Comparison of ENCODE assay signal across 15 cellular contexts in genomic region chr3:117722856-117723255, GRCh38.
DNase-seq lines count a peak whose midpoint lies in the region; ATAC-seq, FAIRE-seq and TF ChIP-seq lines count a peak whose summit lies in the region.
"Had no signal": no experiment of that assay in that cellular context is flagged by ENCODE, and none has a peak within 500 bp of the region (broad histone marks: within the 10 kb centered on the region; RNA-seq: fewer than 3 reads in every experiment).

No MANE protein-coding gene starts in this region.

- FAIRE-seq in GM12878 (lab: Jason Lieb, UNC) = no peak

- no peaks in the 10 kb centered on the region; a peak in 1 of 4 replicates for H3K27me3 ChIP-seq in GM12878 (replicated peaks in 1 of 2; ENCODE audit: control insufficient read depth in 2 of 2, insufficient read depth in 2 of 2, low read length in 1 of 2)

- no peak overlapping the region for H3K4me2 ChIP-seq in GM12878 (ENCODE audit: control insufficient read depth, insufficient read depth)

- RAD21 ChIA-PET in GM12878 (lab: Charles Lee; ENCODE audit: unreplicated experiment) = no interaction called here

- ATAC-seq in GM19324 (IDR thresholded peaks at IDR 0.05; ENCODE audit: low FRiP score, unreplicated experiment) (peak; percentile 69), HG03565 (IDR thresholded peaks at IDR 0.05; ENCODE audit: unreplicated experiment) (peak; percentile 61), GM12878 (peak; percentile 73), natural killer cell (no peak)
- ATAC-seq: foreskin keratinocyte had no signal

- no peak for TF ChIP-seq RAD21 in GM12878 (IDR thresholded peaks at IDR 0.05; ENCODE audit: insufficient read depth, low read depth, low read length)

- H3K4me1 Mint-ChIP-seq in CD14-positive monocyte (peaks cover 20% of the 10 kb centered on the region), natural killer cell (no peaks in the 10 kb centered on the region)
- H3K4me1 Mint-ChIP-seq: activated naive CD4-positive, alpha-beta T cell treated with anti-CD3 and anti-CD28 coated beads, Interleukin-2, amount 10 ng/mL, durations not matched to agents 7 days and 5 days had no signal

- no peaks in the 10 kb centered on the region for H3K9me3 ChIP-seq in GM12878 (replicated peaks; ENCODE audit: control insufficient read depth, insufficient read depth, low read length)

- H3K9me3 Mint-ChIP-seq in CD14-positive monocyte = peaks cover 0 to 4% (median 0%) of the 10 kb centered on the region in 7 donors
- H3K9me3 Mint-ChIP-seq in natural killer cell = peaks cover 0 to 7% of the 10 kb centered on the region in 2 donors
- H3K9me3 Mint-ChIP-seq: activated naive CD4-positive, alpha-beta T cell treated with anti-CD3 and anti-CD28 coated beads, Interleukin-2, amount 10 ng/mL, durations not matched to agents 7 days and 5 days had no signal

- H3K4me3 Mint-ChIP-seq in CD14-positive monocyte (no peak overlapping the region), natural killer cell (no peak overlapping the region)
- H3K4me3 Mint-ChIP-seq: activated naive CD4-positive, alpha-beta T cell treated with anti-CD3 and anti-CD28 coated beads, Interleukin-2, amount 10 ng/mL, durations not matched to agents 7 days and 5 days; endodermal cell had no signal

- H4K20me1 ChIP-seq in GM12878 (ENCODE audit: control insufficient read depth, insufficient read depth) = no peaks in the 10 kb centered on the region

- no TSS peak for BruUV-seq in GM12878 (replicated peaks; lab: Mats Ljungman, UMichigan)

- peaks cover 0 to 2% of the 10 kb centered on the region in 2 donors for H3K36me3 Mint-ChIP-seq in CD14-positive monocyte
- no peaks in the 10 kb centered on the region for H3K36me3 Mint-ChIP-seq in natural killer cell
- H3K36me3 Mint-ChIP-seq: activated naive CD4-positive, alpha-beta T cell treated with anti-CD3 and anti-CD28 coated beads, Interleukin-2, amount 10 ng/mL, durations not matched to agents 7 days and 5 days had no signal

- in situ Hi-C loops in GM12878 (cut with MboI) = no loop called here

- H3K4me1 ChIP-seq in GM12878 (ENCODE audit: control insufficient read depth, insufficient read depth, low read length) = no peaks in the 10 kb centered on the region
- H3K4me1 ChIP-seq: foreskin keratinocyte had no signal

- TF ChIP-seq EP300 in GM12878 (IDR thresholded peaks at IDR 0.05; ENCODE audit: borderline replicate concordance in 1 of 2, control insufficient read depth in 1 of 2, low read depth in 2 of 2, low read length in 2 of 2) = no peak

- no peak overlapping the region for H3K27ac ChIP-seq in GM12878 (ENCODE audit: control insufficient read depth, insufficient read depth)
- H3K27ac ChIP-seq: foreskin keratinocyte had no signal

- H3K4me3 ChIP-seq in GM12878 = no peak overlapping the region

- TF ChIP-seq CTCF in CD14-positive monocyte (IDR thresholded peaks at IDR 0.05) (no peak), GM12878 (IDR thresholded peaks at IDR 0.05 in 2 of 3, conservative IDR thresholded peaks at IDR 0.05 in 1 of 3; ENCODE audit: control insufficient read depth in 2 of 3, extremely low read depth in 1 of 3, insufficient read depth in 1 of 3, low read depth in 3 of 3, low read length in 3 of 3) (no peak), natural killer cell (IDR thresholded peaks at IDR 0.05) (no peak)

- no peaks in the 10 kb centered on the region for H3K36me3 ChIP-seq in GM12878 (ENCODE audit: control insufficient read depth in 2 of 2, insufficient read depth in 2 of 2, low read length in 1 of 2)

- POLR2A ChIA-PET in GM12878 (lab: Charles Lee) = no interaction called here

- no peaks in the 10 kb centered on the region for H3K79me2 ChIP-seq in GM12878 (ENCODE audit: control insufficient read depth, insufficient read depth, low read length)

- CTCF ChIA-PET in GM12878 (lab: Yijun Ruan, JAX) = interaction anchor here (0.6 kb wide), 1 partner anchor 547 kb away, joined by 3 read pairs; no protein-coding TSS in a partner anchor

- H3K27ac Mint-ChIP-seq in CD14-positive monocyte (peak overlapping the region; percentile 6 to 93 (median 80)), natural killer cell (no peak overlapping the region)
- H3K27ac Mint-ChIP-seq: activated naive CD4-positive, alpha-beta T cell treated with anti-CD3 and anti-CD28 coated beads, Interleukin-2, amount 10 ng/mL, durations not matched to agents 7 days and 5 days; endodermal cell had no signal

- H3K9ac ChIP-seq in GM12878 (ENCODE audit: control insufficient read depth, insufficient read depth, low read length) = no peak overlapping the region

- DNase-seq in CD14-positive monocyte (ENCODE audit: low spot score) (peak; percentile 42), GM12878 (ENCODE audit: low read depth, low spot score) (no peak), RKO (ENCODE audit: low spot score) (no peak), middle frontal gyrus (ENCODE audit: extremely low spot score, low spot score) (no peak), natural killer cell (no peak), SHP77 (lab: John Stamatoyannopoulos, UW) (no peak)
- DNase-seq: activated naive CD4-positive, alpha-beta T cell treated with anti-CD3 and anti-CD28 coated beads, Interleukin-2, amount 10 ng/mL, durations not matched to agents 7 days and 5 days; DMS153; endodermal cell; foreskin keratinocyte; NCI-H146; NCI-H748 treated with DMSO at 0.1 percent for 48 hours; posterior cingulate gyrus had no signal

- intact Hi-C loops in CD14-positive monocyte (cut with micrococcal nuclease) (no loop called here), GM12878 (cut with micrococcal nuclease; ENCODE audit: unreplicated experiment) (loop anchor here (10.0 kb wide), 1 partner anchor 858 kb away; no protein-coding TSS in a partner anchor), natural killer cell (cut with micrococcal nuclease) (no loop called here)

- no peak for TF ChIP-seq POLR2A in GM12878 (IDR thresholded peaks at IDR 0.05; ENCODE audit: low read depth, low read length)

- WGBS in GM12878 (ENCODE audit: insufficient coverage, insufficient replicate concordance, low lambda C conversion rate, missing lambda C conversion rate) = 10% methylated on average over 3 of the region's 3 CpGs

- H2AFZ ChIP-seq in GM12878 (ENCODE audit: control insufficient read depth, low read depth, low read length) = no peak overlapping the region

- SMC1A ChIA-PET in GM12878 (lab: Charles Lee; ENCODE audit: uncharacterized antibody, unreplicated experiment) = interaction anchor here (0.6 to 1.3 kb wide), 2 partner anchors 14 to 840 kb away, joined by 3 read pairs; no protein-coding TSS in a partner anchor

- peaks cover 0 to 12% (median 3%) of the 10 kb centered on the region in 3 donors for H3K27me3 Mint-ChIP-seq in CD14-positive monocyte (ENCODE audit: low read depth in 3 of 3)
- no peaks in the 10 kb centered on the region for H3K27me3 Mint-ChIP-seq in natural killer cell (ENCODE audit: low read depth in 2 of 2)
- H3K27me3 Mint-ChIP-seq: activated naive CD4-positive, alpha-beta T cell treated with anti-CD3 and anti-CD28 coated beads, Interleukin-2, amount 10 ng/mL, durations not matched to agents 7 days and 5 days had no signal

TF ChIP-seq in GM12878, 131 proteins besides CTCF, POLR2A, EP300 and RAD21:
- TF ChIP-seq SIX5 (IDR thresholded peaks at IDR 0.05; ENCODE audit: low read depth, low read length, severe bottlenecking) = no peak
- no peak for TF ChIP-seq IRF3 (IDR thresholded peaks at IDR 0.05)
- no peak for TF ChIP-seq ZNF24 (IDR thresholded peaks at IDR 0.05)
- peak; percentile 88; the same call in 1 of the 2 replicates for TF ChIP-seq SPI1 (IDR thresholded peaks at IDR 0.05; ENCODE audit: borderline replicate concordance, insufficient read depth, low read depth, low read length)
- TF ChIP-seq EZH2 (IDR thresholded peaks at IDR 0.05; ENCODE audit: borderline replicate concordance, control insufficient read depth, low read depth, low read length) = no peak

Comparison
In these comparisons a context has a peak if more than half of its experiments do, and no peak if none do; other contexts are left out.
1. H3K27ac Mint-ChIP-seq: peak in CD14-positive monocyte (7 of 7); none in natural killer cell (0 of 2).
2. ATAC-seq: peak in GM19324 (single experiment), HG03565 (single experiment) and GM12878 (single experiment); none in natural killer cell (0 of 3).